Comparison of ENCODE assay signal across 21 cellular contexts in genomic region chr1:201138311-201138840, GRCh38. TPM values are rescaled to one million over a fixed set of nuclear protein-coding genes. Genes with fewer than 3 reads are reported as not detected.
A peak's percentile ranks its signal among the peaks of the same experiment; 100 is the strongest.
DNase-seq lines count a peak whose midpoint lies in the region; ATAC-seq and TF ChIP-seq lines count a peak whose summit lies in the region.
"Had no signal": no experiment of that assay in that cellular context is flagged by ENCODE, and none has a peak within 500 bp of the region (broad histone marks: within the 10 kb centered on the region; RNA-seq: fewer than 3 reads in every experiment).

No MANE protein-coding gene starts in this region.

- H3K4me3 ChIP-seq in BLaER1 treated with 17β-estradiol and CSF1 and Interleukin-3, amounts not matched to agents 10 nM and 100 nM = peak overlapping the region in 2 of 10 experiments; percentile 3 to 25; a peak in 2 of 20 replicates
- H3K4me3 ChIP-seq in adipocyte (ENCODE audit: low read length) (no peak overlapping the region), subcutaneous abdominal adipose tissue (ENCODE audit: low read depth in 1 of 5, low read length in 5 of 5) (no peak overlapping the region), prostate gland (no peak overlapping the region)
- H3K4me3 ChIP-seq: neural progenitor cell, right lobe of liver, thyroid gland had no signal

- ATAC-seq in HG03025 (IDR thresholded peaks at IDR 0.05; ENCODE audit: low FRiP score, unreplicated experiment) = no peak
- ATAC-seq: right lobe of liver had no signal

- no peak for TF ChIP-seq POLR2A in prostate gland (IDR thresholded peaks at IDR 0.05)

- TF ChIP-seq CTCF in mesothelial cell of epicardium (IDR thresholded peaks at IDR 0.05; ENCODE audit: unreplicated experiment) (no peak), prostate gland (IDR thresholded peaks at IDR 0.05) (no peak)

- peak overlapping the region in 5 of 11 experiments; percentile 1 to 73 (median 71); a peak in 8 of 22 replicates for H3K27ac ChIP-seq in BLaER1 treated with 17β-estradiol and CSF1 and Interleukin-3, amounts not matched to agents 10 nM and 100 nM
- peak overlapping the region; percentile 23 for H3K27ac ChIP-seq in subcutaneous abdominal adipose tissue (ENCODE audit: low read depth, low read length)
- no peak overlapping the region for H3K27ac ChIP-seq in prostate gland
- H3K27ac ChIP-seq: neural progenitor cell, right lobe of liver, thyroid gland had no signal

- H3K4me3 Mint-ChIP-seq in mesothelial cell of epicardium = no peak overlapping the region
- H3K4me3 Mint-ChIP-seq in immature natural killer cell = no peak overlapping the region
- H3K4me3 Mint-ChIP-seq: CD4-positive, alpha-beta memory T cell; neural progenitor cell had no signal

- H3K9me3 Mint-ChIP-seq in mesothelial cell of epicardium = no peaks in the 10 kb centered on the region
- no peaks in the 10 kb centered on the region for H3K9me3 Mint-ChIP-seq in immature natural killer cell
- H3K9me3 Mint-ChIP-seq: CD4-positive, alpha-beta memory T cell; neural progenitor cell had no signal

- peaks cover 0 to 86% (median 57%) of the 10 kb centered on the region in 11 experiments; a peak in 16 of 22 replicates for H4K20me1 ChIP-seq in BLaER1 treated with 17β-estradiol and CSF1 and Interleukin-3, amounts not matched to agents 10 nM and 100 nM

- H3K4me2 ChIP-seq in BLaER1 treated with 17β-estradiol and CSF1 and Interleukin-3, amounts not matched to agents 10 nM and 100 nM = peak overlapping the region; percentile 67 to 96 (median 87)
- H3K4me2 ChIP-seq: neural progenitor cell had no signal

- H3K27ac Mint-ChIP-seq in mesothelial cell of epicardium = peak overlapping the region; percentile 25
- H3K27ac Mint-ChIP-seq in immature natural killer cell = no peak overlapping the region
- H3K27ac Mint-ChIP-seq: neural progenitor cell had no signal

- H3K4me1 Mint-ChIP-seq in mesothelial cell of epicardium (peaks cover 11% of the 10 kb centered on the region), immature natural killer cell (no peaks in the 10 kb centered on the region)
- H3K4me1 Mint-ChIP-seq: CD4-positive, alpha-beta memory T cell had no signal

- intact Hi-C loops in prostate gland (cut with DNase I) = no loop called here

- no peaks in the 10 kb centered on the region for H3K27me3 Mint-ChIP-seq in mesothelial cell of epicardium (ENCODE audit: low read depth)
- H3K27me3 Mint-ChIP-seq in immature natural killer cell (ENCODE audit: low read depth in 3 of 3) = no peaks in the 10 kb centered on the region
- H3K27me3 Mint-ChIP-seq: CD4-positive, alpha-beta memory T cell had no signal

- DNase-seq in adipocyte (ENCODE audit: low read depth) (peak; percentile 3), mesothelial cell of epicardium (ENCODE audit: low spot score in 2 of 2, unreplicated experiment in 2 of 2) (no peak), NCI-H774 (lab: John Stamatoyannopoulos, UW) (no peak), immature natural killer cell (no peak), prostate gland (ENCODE audit: low spot score) (no peak)
- DNase-seq: activated CD4-positive, alpha-beta T cell treated with anti-CD3 and anti-CD28 coated beads, Interleukin-2, amount 50 U/mL, for 1 hour; activated naive CD4-positive, alpha-beta T cell treated with anti-CD3 and anti-CD28 coated beads, Interleukin-2, amount 50 U/mL, for 16 hours; CD4-positive, alpha-beta memory T cell; Kasumi-1; mesendoderm; NCI-H1105 treated with DMSO at 0.1 percent for 48 hours; right lobe of liver; stimulated activated CD4-positive, alpha-beta T cell treated with anti-CD3 and anti-CD28 coated beads, Interleukin-2, amount 100 ng/mL, for 48 hours had no signal

- peak overlapping the region in 4 of 11 experiments; percentile 58 to 75 (median 66); a peak in 7 of 22 replicates for H3K9ac ChIP-seq in BLaER1 treated with 17β-estradiol and CSF1 and Interleukin-3, amounts not matched to agents 10 nM and 100 nM
- H3K9ac ChIP-seq in adipocyte (ENCODE audit: low read length) (no peak overlapping the region), subcutaneous abdominal adipose tissue (ENCODE audit: low read length in 5 of 5) (peak overlapping the region in 1 of 5 donors; percentile 6)
- H3K9ac ChIP-seq: neural progenitor cell had no signal

- 72% methylated on average over 6 of the region's 6 CpGs for WGBS in prostate gland

- no peaks in the 10 kb centered on the region for H3K27me3 ChIP-seq in BLaER1 treated with 17β-estradiol and CSF1 and Interleukin-3, amounts not matched to agents 10 nM and 100 nM
- no peaks in the 10 kb centered on the region for H3K27me3 ChIP-seq in adipocyte (replicated peaks; ENCODE audit: control insufficient read depth, insufficient read depth, low read length)
- H3K27me3 ChIP-seq in subcutaneous abdominal adipose tissue (ENCODE audit: control insufficient read depth in 5 of 5, insufficient read depth in 4 of 5, low read length in 5 of 5) = no peaks in the 10 kb centered on the region
- H3K27me3 ChIP-seq in prostate gland (replicated peaks; ENCODE audit: insufficient read depth) = no peaks in the 10 kb centered on the region
- H3K27me3 ChIP-seq: neural progenitor cell, right lobe of liver, thyroid gland had no signal

- H3K36me3 Mint-ChIP-seq in mesothelial cell of epicardium (peaks cover 38% of the 10 kb centered on the region), immature natural killer cell (peaks cover 6 to 22% (median 10%) of the 10 kb centered on the region in 3 donors)

- no peaks in the 10 kb centered on the region for H3K9me3 ChIP-seq in BLaER1 treated with 17β-estradiol and CSF1 and Interleukin-3, amounts not matched to agents 10 nM and 100 nM (replicated peaks in 1 of 11)
- no peaks in the 10 kb centered on the region for H3K9me3 ChIP-seq in adipocyte (ENCODE audit: control insufficient read depth, low read length)
- no peaks in the 10 kb centered on the region for H3K9me3 ChIP-seq in subcutaneous abdominal adipose tissue (ENCODE audit: control insufficient read depth in 5 of 5, low read length in 5 of 5)
- H3K9me3 ChIP-seq in prostate gland = no peaks in the 10 kb centered on the region
- H3K9me3 ChIP-seq: right lobe of liver, thyroid gland had no signal

- peaks cover 18 to 51% (median 38%) of the 10 kb centered on the region in 11 experiments for H3K36me3 ChIP-seq in BLaER1 treated with 17β-estradiol and CSF1 and Interleukin-3, amounts not matched to agents 10 nM and 100 nM
- peaks cover 18% of the 10 kb centered on the region for H3K36me3 ChIP-seq in adipocyte (ENCODE audit: control insufficient read depth, insufficient read depth, low read length, severe bottlenecking)
- peaks cover 0 to 89% (median 44%) of the 10 kb centered on the region in 5 donors for H3K36me3 ChIP-seq in subcutaneous abdominal adipose tissue (ENCODE audit: control insufficient read depth in 5 of 5, insufficient read depth in 5 of 5, low read length in 5 of 5)
- peaks cover 0 to 3% of the 10 kb centered on the region in 2 donors for H3K36me3 ChIP-seq in prostate gland
- H3K36me3 ChIP-seq: neural progenitor cell had no signal

- peaks cover 56 to 98% (median 88%) of the 10 kb centered on the region in 10 experiments for H3K4me1 ChIP-seq in BLaER1 treated with 17β-estradiol and CSF1 and Interleukin-3, amounts not matched to agents 10 nM and 100 nM
- peaks cover 35% of the 10 kb centered on the region for H3K4me1 ChIP-seq in adipocyte (ENCODE audit: control insufficient read depth, insufficient read depth, low read length)
- H3K4me1 ChIP-seq in subcutaneous abdominal adipose tissue (ENCODE audit: control insufficient read depth in 5 of 5, insufficient read depth in 5 of 5, low read length in 5 of 5) = peaks cover 0 to 37% (median 35%) of the 10 kb centered on the region in 5 donors
- H3K4me1 ChIP-seq in prostate gland (replicated peaks) = no peaks in the 10 kb centered on the region
- H3K4me1 ChIP-seq: right lobe of liver, thyroid gland had no signal

RNA-seq across cellular contexts. Expression of gene ASCL5, which starts 11.4 kb away (rescaled TPM):
- total RNA-seq in mesothelial cell of epicardium (not detected in 3 replicates), prostate gland (not detected)
- polyA plus RNA-seq in immature natural killer cell = under 1 TPM in 1 of 3 donors, not detected in 2; 0.11 TPM
- total RNA-seq: Daoy, esophagus mucosa, HT-29, right lobe of liver, thyroid gland had no signal
- polyA plus RNA-seq: CD4-positive, alpha-beta memory T cell had no signal

RNA-seq across cellular contexts. Expression of gene TMEM9, which starts 15.9 kb away (rescaled TPM):
- total RNA-seq in mesothelial cell of epicardium = 133 to 140 TPM (median 136 TPM) in 3 replicates
- 10 to 100 TPM; 32.6 to 66.7 (median 38.9) TPM for polyA plus RNA-seq in immature natural killer cell
- 100 to 1,000 TPM; 131 to 164 TPM for total RNA-seq in prostate gland

RNA-seq across cellular contexts. Expression of gene CACNA1S, which starts 26.1 kb away (rescaled TPM):
- total RNA-seq in mesothelial cell of epicardium (0.05 TPM in 1 of 3 replicates, not detected in the others), prostate gland (under 1 TPM in 1 of 2 donors, not detected in 1; 0.55 TPM)
- polyA plus RNA-seq in immature natural killer cell = not detected
- total RNA-seq: CD4-positive, alpha-beta memory T cell; Daoy; esophagus mucosa; HT-29; thyroid gland had no signal
- polyA plus RNA-seq: CD4-positive, alpha-beta memory T cell had no signal

RNA-seq across cellular contexts. Expression of gene IGFN1, which starts 52.2 kb away (rescaled TPM):
- total RNA-seq in mesothelial cell of epicardium (0.93 to 1.6 TPM (median 1.0 TPM) in 3 replicates), prostate gland (1 to 10 TPM; 2.0 to 6.7 TPM)
- polyA plus RNA-seq in immature natural killer cell = not detected
- total RNA-seq: CD4-positive, alpha-beta memory T cell had no signal
- polyA plus RNA-seq: CD4-positive, alpha-beta memory T cell had no signal
